In genomic region chr19:28627669-28628068, GRCh38 we compare ENCODE assay signal across 7 cellular contexts.
"Had no signal": no experiment of that assay in that cellular context is flagged by ENCODE, and none has a peak within 500 bp of the region (broad histone marks: within the 10 kb centered on the region; RNA-seq: fewer than 3 reads in every experiment).

No MANE protein-coding gene starts in this region.

- H3K9ac ChIP-seq: KMS-11 had no signal

- FAIRE-seq: HepG2, HTR-8/SVneo had no signal

- H3K27ac ChIP-seq: HL-60, KMS-11 had no signal

- H3K4me2 ChIP-seq: KMS-11 had no signal

- ATAC-seq: HepG2 had no signal

- DNase-seq: IMR-90, KBM-7, KG1 had no signal
